2 cellular contexts compared by ENCODE assay signal in the genomic region with DNA sequence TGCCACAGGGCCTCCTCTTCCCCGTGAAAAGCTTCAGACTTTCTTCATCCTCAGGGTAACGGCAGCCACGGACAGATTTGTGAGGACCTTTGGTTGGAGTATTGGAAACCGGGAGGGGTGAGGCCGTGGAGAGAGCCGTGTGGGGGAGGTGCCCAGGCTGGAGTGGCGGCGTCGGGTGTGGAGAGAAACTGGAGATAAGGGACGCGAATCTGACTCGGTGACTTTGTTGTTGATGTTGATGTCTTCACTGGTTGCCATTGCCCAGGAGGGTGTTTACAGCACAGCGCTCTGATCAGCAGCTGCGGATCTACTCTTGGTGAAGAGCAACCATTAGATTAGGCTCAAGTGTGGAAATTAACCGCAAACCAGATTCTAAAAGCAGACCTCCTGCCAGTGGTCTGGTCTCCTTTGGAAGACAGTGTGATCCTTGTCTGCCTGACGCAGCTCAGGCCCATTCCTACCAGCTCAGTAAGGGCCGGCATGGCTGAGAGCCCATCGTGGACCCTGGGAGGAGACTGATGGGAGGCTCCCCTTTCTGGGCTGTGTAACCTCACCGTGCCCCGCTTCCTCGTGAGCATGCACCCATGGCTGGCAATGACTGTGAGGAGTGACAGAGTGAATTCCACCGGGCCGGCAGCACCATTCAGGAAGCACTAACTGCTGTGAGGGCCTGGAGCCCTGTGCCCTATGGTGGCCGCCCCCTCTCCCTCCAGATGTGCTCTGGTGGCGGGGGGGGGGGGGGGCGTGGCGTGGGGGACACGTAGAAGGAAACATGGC.
TF ChIP-seq lines count a peak whose summit lies in the region.

No MANE protein-coding gene starts in this region.

TF ChIP-seq in HepG2, 621 proteins besides CTCF, POLR2A, EP300 and RAD21 (continues in another document):
- TF ChIP-seq PAF1 (CRISPR knock-in tag; IDR thresholded peaks at IDR 0.05) (no peak), REXO4 (CRISPR knock-in tag; IDR thresholded peaks at IDR 0.05; ENCODE audit: borderline replicate concordance) (no peak), NFYB (CRISPR knock-in tag; IDR thresholded peaks at IDR 0.05) (no peak)
- TF ChIP-seq, protein P1, sequence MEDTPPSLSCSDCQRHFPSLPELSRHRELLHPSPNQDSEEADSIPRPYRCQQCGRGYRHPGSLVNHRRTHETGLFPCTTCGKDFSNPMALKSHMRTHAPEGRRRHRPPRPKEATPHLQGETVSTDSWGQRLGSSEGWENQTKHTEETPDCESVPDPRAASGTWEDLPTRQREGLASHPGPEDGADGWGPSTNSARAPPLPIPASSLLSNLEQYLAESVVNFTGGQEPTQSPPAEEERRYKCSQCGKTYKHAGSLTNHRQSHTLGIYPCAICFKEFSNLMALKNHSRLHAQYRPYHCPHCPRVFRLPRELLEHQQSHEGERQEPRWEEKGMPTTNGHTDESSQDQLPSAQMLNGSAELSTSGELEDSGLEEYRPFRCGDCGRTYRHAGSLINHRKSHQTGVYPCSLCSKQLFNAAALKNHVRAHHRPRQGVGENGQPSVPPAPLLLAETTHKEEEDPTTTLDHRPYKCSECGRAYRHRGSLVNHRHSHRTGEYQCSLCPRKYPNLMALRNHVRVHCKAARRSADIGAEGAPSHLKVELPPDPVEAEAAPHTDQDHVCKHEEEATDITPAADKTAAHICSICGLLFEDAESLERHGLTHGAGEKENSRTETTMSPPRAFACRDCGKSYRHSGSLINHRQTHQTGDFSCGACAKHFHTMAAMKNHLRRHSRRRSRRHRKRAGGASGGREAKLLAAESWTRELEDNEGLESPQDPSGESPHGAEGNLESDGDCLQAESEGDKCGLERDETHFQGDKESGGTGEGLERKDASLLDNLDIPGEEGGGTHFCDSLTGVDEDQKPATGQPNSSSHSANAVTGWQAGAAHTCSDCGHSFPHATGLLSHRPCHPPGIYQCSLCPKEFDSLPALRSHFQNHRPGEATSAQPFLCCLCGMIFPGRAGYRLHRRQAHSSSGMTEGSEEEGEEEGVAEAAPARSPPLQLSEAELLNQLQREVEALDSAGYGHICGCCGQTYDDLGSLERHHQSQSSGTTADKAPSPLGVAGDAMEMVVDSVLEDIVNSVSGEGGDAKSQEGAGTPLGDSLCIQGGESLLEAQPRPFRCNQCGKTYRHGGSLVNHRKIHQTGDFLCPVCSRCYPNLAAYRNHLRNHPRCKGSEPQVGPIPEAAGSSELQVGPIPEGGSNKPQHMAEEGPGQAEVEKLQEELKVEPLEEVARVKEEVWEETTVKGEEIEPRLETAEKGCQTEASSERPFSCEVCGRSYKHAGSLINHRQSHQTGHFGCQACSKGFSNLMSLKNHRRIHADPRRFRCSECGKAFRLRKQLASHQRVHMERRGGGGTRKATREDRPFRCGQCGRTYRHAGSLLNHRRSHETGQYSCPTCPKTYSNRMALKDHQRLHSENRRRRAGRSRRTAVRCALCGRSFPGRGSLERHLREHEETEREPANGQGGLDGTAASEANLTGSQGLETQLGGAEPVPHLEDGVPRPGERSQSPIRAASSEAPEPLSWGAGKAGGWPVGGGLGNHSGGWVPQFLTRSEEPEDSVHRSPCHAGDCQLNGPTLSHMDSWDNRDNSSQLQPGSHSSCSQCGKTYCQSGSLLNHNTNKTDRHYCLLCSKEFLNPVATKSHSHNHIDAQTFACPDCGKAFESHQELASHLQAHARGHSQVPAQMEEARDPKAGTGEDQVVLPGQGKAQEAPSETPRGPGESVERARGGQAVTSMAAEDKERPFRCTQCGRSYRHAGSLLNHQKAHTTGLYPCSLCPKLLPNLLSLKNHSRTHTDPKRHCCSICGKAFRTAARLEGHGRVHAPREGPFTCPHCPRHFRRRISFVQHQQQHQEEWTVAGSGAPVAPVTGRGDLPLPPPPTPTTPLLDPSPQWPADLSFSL (CRISPR knock-in tag; IDR thresholded peaks at IDR 0.05): no peak
- TF ChIP-seq, protein P2, sequence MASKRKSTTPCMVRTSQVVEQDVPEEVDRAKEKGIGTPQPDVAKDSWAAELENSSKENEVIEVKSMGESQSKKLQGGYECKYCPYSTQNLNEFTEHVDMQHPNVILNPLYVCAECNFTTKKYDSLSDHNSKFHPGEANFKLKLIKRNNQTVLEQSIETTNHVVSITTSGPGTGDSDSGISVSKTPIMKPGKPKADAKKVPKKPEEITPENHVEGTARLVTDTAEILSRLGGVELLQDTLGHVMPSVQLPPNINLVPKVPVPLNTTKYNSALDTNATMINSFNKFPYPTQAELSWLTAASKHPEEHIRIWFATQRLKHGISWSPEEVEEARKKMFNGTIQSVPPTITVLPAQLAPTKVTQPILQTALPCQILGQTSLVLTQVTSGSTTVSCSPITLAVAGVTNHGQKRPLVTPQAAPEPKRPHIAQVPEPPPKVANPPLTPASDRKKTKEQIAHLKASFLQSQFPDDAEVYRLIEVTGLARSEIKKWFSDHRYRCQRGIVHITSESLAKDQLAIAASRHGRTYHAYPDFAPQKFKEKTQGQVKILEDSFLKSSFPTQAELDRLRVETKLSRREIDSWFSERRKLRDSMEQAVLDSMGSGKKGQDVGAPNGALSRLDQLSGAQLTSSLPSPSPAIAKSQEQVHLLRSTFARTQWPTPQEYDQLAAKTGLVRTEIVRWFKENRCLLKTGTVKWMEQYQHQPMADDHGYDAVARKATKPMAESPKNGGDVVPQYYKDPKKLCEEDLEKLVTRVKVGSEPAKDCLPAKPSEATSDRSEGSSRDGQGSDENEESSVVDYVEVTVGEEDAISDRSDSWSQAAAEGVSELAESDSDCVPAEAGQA (IDR thresholded peaks at IDR 0.05; ENCODE audit: low read depth): no peak
- TF ChIP-seq, protein P2 (CRISPR knock-in tag; IDR thresholded peaks at IDR 0.05; ENCODE audit: borderline replicate concordance): no peak
- TF ChIP-seq, protein P3, sequence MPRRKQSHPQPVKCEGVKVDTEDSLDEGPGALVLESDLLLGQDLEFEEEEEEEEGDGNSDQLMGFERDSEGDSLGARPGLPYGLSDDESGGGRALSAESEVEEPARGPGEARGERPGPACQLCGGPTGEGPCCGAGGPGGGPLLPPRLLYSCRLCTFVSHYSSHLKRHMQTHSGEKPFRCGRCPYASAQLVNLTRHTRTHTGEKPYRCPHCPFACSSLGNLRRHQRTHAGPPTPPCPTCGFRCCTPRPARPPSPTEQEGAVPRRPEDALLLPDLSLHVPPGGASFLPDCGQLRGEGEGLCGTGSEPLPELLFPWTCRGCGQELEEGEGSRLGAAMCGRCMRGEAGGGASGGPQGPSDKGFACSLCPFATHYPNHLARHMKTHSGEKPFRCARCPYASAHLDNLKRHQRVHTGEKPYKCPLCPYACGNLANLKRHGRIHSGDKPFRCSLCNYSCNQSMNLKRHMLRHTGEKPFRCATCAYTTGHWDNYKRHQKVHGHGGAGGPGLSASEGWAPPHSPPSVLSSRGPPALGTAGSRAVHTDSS (CRISPR knock-in tag; conservative IDR thresholded peaks at IDR 0.05): no peak

TF ChIP-seq in H1, 55 proteins besides CTCF, POLR2A, EP300 and RAD21:
- TF ChIP-seq HDAC2 (IDR thresholded peaks at IDR 0.05; ENCODE audit: borderline replicate concordance in 1 of 2, low read depth in 2 of 2, low read length in 2 of 2) (no peak), SIN3A (conservative IDR thresholded peaks at IDR 0.05 in 1 of 2, IDR thresholded peaks at IDR 0.05 in 1 of 2; ENCODE audit: low read depth in 1 of 2, low read length in 2 of 2) (no peak), JUND (IDR thresholded peaks at IDR 0.05; ENCODE audit: low read length) (no peak), POLR2AphosphoS5 (IDR thresholded peaks at IDR 0.05; ENCODE audit: low read depth, low read length) (no peak), BRCA1 (IDR thresholded peaks at IDR 0.05; ENCODE audit: low read depth, low read length) (no peak), CTBP2 (IDR thresholded peaks at IDR 0.05; ENCODE audit: borderline replicate concordance, insufficient read depth, insufficient read length, low read length) (no peak), BACH1 (IDR thresholded peaks at IDR 0.05; ENCODE audit: low read length) (no peak), TAF7 (optimal IDR thresholded peaks at IDR 0.05; ENCODE audit: borderline replicate concordance, low read depth, low read length) (no peak)
TF ChIP-seq in H1: peak in this region for 0.
